23 cellular contexts compared by ENCODE assay signal in genomic region chr4:6049278-6049677, GRCh38. TPM values are rescaled to one million over a fixed set of nuclear protein-coding genes. Genes with fewer than 3 reads are reported as not detected.
A peak's percentile ranks its signal among the peaks of the same experiment; 100 is the strongest.
DNase-seq lines count a peak whose midpoint lies in the region; ATAC-seq and TF ChIP-seq lines count a peak whose summit lies in the region.
"Had no signal": no experiment of that assay in that cellular context is flagged by ENCODE, and none has a peak within 500 bp of the region (broad histone marks: within the 10 kb centered on the region; RNA-seq: fewer than 3 reads in every experiment).

No MANE protein-coding gene starts in this region.

- no peak overlapping the region for H2AFZ ChIP-seq in osteoblast (ENCODE audit: low read length)

- H3K4me2 ChIP-seq in BLaER1 treated with 17β-estradiol and CSF1 and Interleukin-3, amounts not matched to agents 10 nM and 100 nM: peak overlapping the region in 6 of 11 experiments; percentile 37 to 70 (median 51); a peak in 7 of 22 replicates
- no peak overlapping the region for H3K4me2 ChIP-seq in osteoblast (ENCODE audit: insufficient read depth, low read length)

- WGBS in lower leg skin, 2 donors: 88 to 89% methylated on average over 12 of the region's 12 CpGs
- 78% methylated on average over 10 of the region's 12 CpGs for WGBS in right lobe of liver (ENCODE audit: insufficient coverage, low coverage, low lambda C conversion rate, missing lambda C conversion rate)

- H3K4me1 ChIP-seq in BLaER1 treated with 17β-estradiol and CSF1 and Interleukin-3, amounts not matched to agents 10 nM and 100 nM: peaks cover 0 to 37% (median 26%) of the 10 kb centered on the region in 10 experiments; a peak in 17 of 20 replicates
- H3K4me1 ChIP-seq in osteoblast (ENCODE audit: insufficient read depth, low read length) (no peaks in the 10 kb centered on the region), right lobe of liver (no peaks in the 10 kb centered on the region)
- H3K4me1 ChIP-seq: BE2C had no signal

- H4K20me1 ChIP-seq in BLaER1 treated with 17β-estradiol and CSF1 and Interleukin-3, amounts not matched to agents 10 nM and 100 nM: no peaks in the 10 kb centered on the region
- no peaks in the 10 kb centered on the region for H4K20me1 ChIP-seq in osteoblast (ENCODE audit: insufficient read depth, low read length)

- intact Hi-C loops in lower leg skin (cut with DNase I; ENCODE audit: low total_unique reads) (no loop called here), right lobe of liver (cut with DNase I) (no loop called here), Right ventricle myocardium inferior (cut with DNase I) (no loop called here)

- DNase-seq in lower leg skin (ENCODE audit: low spot score in 2 of 2) (no peak), osteoblast (ENCODE audit: insufficient read length, low spot score, missing footprints) (peak; percentile 58), right lobe of liver (no peak), cerebellar nuclear complex (lab: John Stamatoyannopoulos, UW) (no peak), Right ventricle myocardium inferior (ENCODE audit: missing footprints) (no peak)
- DNase-seq: 8988T; ACHN; BE2C; CD4-positive, alpha-beta memory T cell; CD8-positive, alpha-beta memory T cell; COR-L47; DMS 273 treated with DMSO at 0.1 percent for 48 hours; DMS153; DMS53; DMS79; DND-41; EL; GDM1 had no signal

- ATAC-seq in right lobe of liver (no peak), Right ventricle myocardium inferior (no peak)
- ATAC-seq: GM12878 had no signal

- peaks cover 0 to 10% (median 5%) of the 10 kb centered on the region in 11 experiments; a peak in 6 of 22 replicates for H3K9me3 ChIP-seq in BLaER1 treated with 17β-estradiol and CSF1 and Interleukin-3, amounts not matched to agents 10 nM and 100 nM (replicated peaks in 1 of 11)
- H3K9me3 ChIP-seq in osteoblast (ENCODE audit: low read depth, low read length) (no peaks in the 10 kb centered on the region), right lobe of liver (no peaks in the 10 kb centered on the region)
- H3K9me3 ChIP-seq: BE2C had no signal

- TF ChIP-seq CTCF in lower leg skin (IDR thresholded peaks at IDR 0.05) (no peak), osteoblast (IDR thresholded peaks at IDR 0.05; ENCODE audit: extremely low read depth, low read depth, low read length) (no peak), right lobe of liver (IDR thresholded peaks at IDR 0.05) (no peak)

- no peak overlapping the region for H3K4me3 ChIP-seq in BLaER1 treated with 17β-estradiol and CSF1 and Interleukin-3, amounts not matched to agents 10 nM and 100 nM
- peak overlapping the region; percentile 18 for H3K4me3 ChIP-seq in lower leg skin (ENCODE audit: low read depth, poor library complexity, severe bottlenecking)
- no peak overlapping the region for H3K4me3 ChIP-seq in osteoblast (ENCODE audit: insufficient read depth, low read length)
- no peak overlapping the region for H3K4me3 ChIP-seq in right lobe of liver
- H3K4me3 ChIP-seq: GM12878 had no signal

- TF ChIP-seq POLR2A in lower leg skin (IDR thresholded peaks at IDR 0.05): no peak
- no peak for TF ChIP-seq POLR2A in right lobe of liver (IDR thresholded peaks at IDR 0.05)

- no peak overlapping the region for H3K27ac ChIP-seq in BLaER1 treated with 17β-estradiol and CSF1 and Interleukin-3, amounts not matched to agents 10 nM and 100 nM
- H3K27ac ChIP-seq in osteoblast (ENCODE audit: low read depth, low read length) (no peak overlapping the region), right lobe of liver (no peak overlapping the region)

- no peaks in the 10 kb centered on the region for H3K27me3 ChIP-seq in BLaER1 treated with 17β-estradiol and CSF1 and Interleukin-3, amounts not matched to agents 10 nM and 100 nM
- H3K27me3 ChIP-seq in osteoblast (ENCODE audit: insufficient read depth, low read length) (no peaks in the 10 kb centered on the region), right lobe of liver (no peaks in the 10 kb centered on the region)
- H3K27me3 ChIP-seq: BE2C had no signal

- H3K79me2 ChIP-seq in osteoblast (ENCODE audit: insufficient read depth, low read length): no peaks in the 10 kb centered on the region

- H3K9ac ChIP-seq in BLaER1 treated with 17β-estradiol and CSF1 and Interleukin-3, amounts not matched to agents 10 nM and 100 nM: no peak overlapping the region

- H3K36me3 ChIP-seq in BLaER1 treated with 17β-estradiol and CSF1 and Interleukin-3, amounts not matched to agents 10 nM and 100 nM: no peaks in the 10 kb centered on the region
- H3K36me3 ChIP-seq in osteoblast (ENCODE audit: insufficient read depth, low read length) (no peaks in the 10 kb centered on the region), right lobe of liver (no peaks in the 10 kb centered on the region)
- H3K36me3 ChIP-seq: BE2C had no signal

RNA-seq across cellular contexts. Expression of gene C4orf50, which starts 31.0 kb away (rescaled TPM):
- not detected for total RNA-seq in lower leg skin
- not detected in 2 replicates for total RNA-seq in osteoblast
- total RNA-seq in right lobe of liver: under 1 TPM in 2 of 6 experiments, not detected in 4; under 0.01 to 0.06 TPM
- total RNA-seq in Right ventricle myocardium inferior: not detected
- total RNA-seq: A673, Daoy, G401 had no signal
